In genomic region chr22:16917144-16918003, GRCh38 we compare ENCODE assay signal across 8 cellular contexts.
DNase-seq lines count a peak whose midpoint lies in the region; ATAC-seq lines count a peak whose summit lies in the region.

No MANE protein-coding gene starts in this region.

- peak; percentile 74 for DNase-seq in AG08395 (ENCODE audit: low spot score)
- peak; percentile 18 for DNase-seq in NCI-H146 treated with DMSO at 0.1 percent for 48 hours (lab: John Stamatoyannopoulos, UW; ENCODE audit: unreplicated experiment)
- peak; percentile 61 for DNase-seq in UCSD-AML1 (lab: John Stamatoyannopoulos, UW; ENCODE audit: unreplicated experiment)
- peak; percentile 20 for DNase-seq in central memory CD4-positive, alpha-beta T cell
- peak; percentile 81 for DNase-seq in left kidney (ENCODE audit: low read depth, low spot score)
- DNase-seq in stimulated activated CD4-positive, alpha-beta T cell treated with anti-CD3 and anti-CD28 coated beads, Interleukin-4, amount 100 ng/mL, for 24 hours, result peak; percentile 61

- ATAC-seq in GM18868 (IDR thresholded peaks at IDR 0.05; ENCODE audit: unreplicated experiment), result peak; percentile 70
- ATAC-seq in GM21619 (IDR thresholded peaks at IDR 0.05; ENCODE audit: unreplicated experiment), result no peak

Comparison
In these comparisons a context has a peak if more than half of its experiments do, and no peak if none do; other contexts are left out.
1. DNase-seq: peak in every context shown above with its lines; median percentile 81 in left kidney; 74 in AG08395; 61 in UCSD-AML1; 61 in stimulated activated CD4-positive, alpha-beta T cell treated with anti-CD3 and anti-CD28 coated beads, Interleukin-4, amount 100 ng/mL, for 24 hours; 20 in central memory CD4-positive, alpha-beta T cell; 18 in NCI-H146 treated with DMSO at 0.1 percent for 48 hours.